ENCODE assay signal across 10 cellular contexts in genomic region chr13:57630661-57631606, GRCh38. TPM values are rescaled to one million over a fixed set of nuclear protein-coding genes. Genes with fewer than 3 reads are reported as not detected.
A peak's percentile ranks its signal among the peaks of the same experiment; 100 is the strongest.
DNase-seq lines count a peak whose midpoint lies in the region; ATAC-seq and TF ChIP-seq lines count a peak whose summit lies in the region.
"Had no signal": no experiment of that assay in that cellular context is flagged by ENCODE, and none has a peak within 500 bp of the region (broad histone marks: within the 10 kb centered on the region; RNA-seq: fewer than 3 reads in every experiment).

No MANE protein-coding gene starts in this region.

- H3K27ac ChIP-seq in endodermal cell (ENCODE audit: low read depth, low read length) (no peak overlapping the region), urinary bladder (ENCODE audit: low read depth) (no peak overlapping the region)
- H3K27ac ChIP-seq: C4-2B had no signal

- H3K4me3 Mint-ChIP-seq in endodermal cell: peak overlapping the region; percentile 74

- H3K4me1 Mint-ChIP-seq in endodermal cell: peaks cover 26% of the 10 kb centered on the region

- no peak overlapping the region for H3K9ac ChIP-seq in endodermal cell (ENCODE audit: extremely low read depth, low read length, poor library complexity, severe bottlenecking)

- no peaks in the 10 kb centered on the region for H3K9me3 ChIP-seq in endodermal cell (ENCODE audit: control insufficient read depth, low read length)

- no peak for TF ChIP-seq CTCF in endodermal cell (conservative IDR thresholded peaks at IDR 0.05)

- 1 to 2% methylated on average over 9 to 27 of the region's 32 CpGs for WGBS in endodermal cell (ENCODE audit: insufficient coverage in 1 of 2, insufficient read length in 1 of 2), 2 experiments
- WGBS in urinary bladder: 1% methylated on average over 32 of the region's 32 CpGs

- peaks cover 82% of the 10 kb centered on the region for H3K27me3 ChIP-seq in endodermal cell (ENCODE audit: control insufficient read depth, insufficient read depth, low read length, poor library complexity, severe bottlenecking)

- H3K27me3 Mint-ChIP-seq in endodermal cell (ENCODE audit: insufficient read depth): peaks cover 83% of the 10 kb centered on the region

- no peak for ATAC-seq in GM21737 (IDR thresholded peaks at IDR 0.05; ENCODE audit: unreplicated experiment)

- H3K4me3 ChIP-seq in endodermal cell (ENCODE audit: low read length) (peak overlapping the region; percentile 87), urinary bladder (ENCODE audit: low read depth, low read length) (peak overlapping the region; percentile 41)

- H3K4me1 ChIP-seq in endodermal cell (ENCODE audit: control insufficient read depth, insufficient read depth, low read length): peaks cover 7% of the 10 kb centered on the region
- peaks cover 4% of the 10 kb centered on the region for H3K4me1 ChIP-seq in urinary bladder (ENCODE audit: insufficient read depth)

- no peak overlapping the region for H3K27ac Mint-ChIP-seq in endodermal cell

- H3K36me3 ChIP-seq in endodermal cell (ENCODE audit: control insufficient read depth, insufficient read depth, low read length): no peaks in the 10 kb centered on the region
- no peaks in the 10 kb centered on the region for H3K36me3 ChIP-seq in urinary bladder (ENCODE audit: insufficient read depth)

- H3K36me3 Mint-ChIP-seq in endodermal cell (ENCODE audit: low read depth): no peaks in the 10 kb centered on the region

- peaks cover 4% of the 10 kb centered on the region for H3K9me3 Mint-ChIP-seq in endodermal cell

- DNase-seq in NCI-H1105 treated with DMSO at 0.1 percent for 48 hours (lab: John Stamatoyannopoulos, UW) (peak; percentile 30), NCI-H1105 (lab: John Stamatoyannopoulos, UW) (no peak), SK-N-DZ (ENCODE audit: low spot score) (peak; percentile 29), endodermal cell (peak; percentile 57), midbrain (lab: John Stamatoyannopoulos, UW) (peak; percentile 79), HT-29 (ENCODE audit: low spot score) (no peak)

RNA-seq across cellular contexts. Expression of gene PCDH17, which starts 0.6 kb away (rescaled TPM):
- polyA plus RNA-seq in SK-N-DZ (2014; cell fraction: cytosol; rRNA removed): 3.5 and 3.7 TPM in 2 replicates
- 1.6 and 1.8 TPM in 2 replicates for polyA plus RNA-seq in SK-N-DZ (2014; cell fraction: nucleus; rRNA removed)
- total RNA-seq in endodermal cell: 1 to 10 TPM; 3.7 to 6.3 TPM
- polyA plus RNA-seq in endodermal cell (2013, experiment 1 of 2): 6.0 TPM
- polyA plus RNA-seq in endodermal cell (2013, experiment 2 of 2): 5.8 TPM
- 12.4 TPM for total RNA-seq in urinary bladder
- polyA plus RNA-seq in urinary bladder: 3.5 TPM
- total RNA-seq in HT-29 (2014; rRNA removed; shearing (Covaris generic)): not detected in 2 replicates
- total RNA-seq: T-helper 1 cell treated with Interleukin-12 subunit alpha and Interleukin-12 subunit beta and Interleukin-4 antibody, amounts not matched to agents 30 ng/mL and 1 ng/mL, for 36 hours had no signal

Comparison
In these comparisons a context has a peak if more than half of its experiments do, and no peak if none do; other contexts are left out.
1. DNase-seq: peak in NCI-H1105 treated with DMSO at 0.1 percent for 48 hours (single experiment), SK-N-DZ (single experiment), endodermal cell (single experiment) and midbrain (single experiment); none in NCI-H1105 (single experiment) and HT-29 (single experiment).